In genomic region chr1:108692724-108693655, GRCh38 we compare ENCODE assay signal across 8 cellular contexts. TPM values are rescaled to one million over a fixed set of nuclear protein-coding genes. Genes with fewer than 3 reads are reported as not detected.
A peak's percentile ranks its signal among the peaks of the same experiment; 100 is the strongest.
DNase-seq lines count a peak whose midpoint lies in the region; ATAC-seq, FAIRE-seq and TF ChIP-seq lines count a peak whose summit lies in the region.

No MANE protein-coding gene starts in this region.

- peak overlapping the region; percentile 88 for H3K27ac ChIP-seq in GM12878 (ENCODE audit: control insufficient read depth, insufficient read depth)
- H3K27ac ChIP-seq in iPS-18a (ENCODE audit: low read length): peak overlapping the region; percentile 96

- peak; percentile 68 for DNase-seq in GM13976 (ENCODE audit: low spot score)
- peak; percentile 34 for DNase-seq in NCI-H1092 (lab: John Stamatoyannopoulos, UW)
- peak; percentile 80 for DNase-seq in T-helper 22 cell (ENCODE audit: low read depth)
- peak; percentile 31 for DNase-seq in GM12878 (ENCODE audit: low read depth, low spot score)
- peak; percentile 38 to 49 for DNase-seq in stimulated activated CD4-positive, alpha-beta T cell treated with anti-CD3 and anti-CD28 coated beads, Interleukin-12 subunit alpha, Interleukin-12 subunit beta, amount 100 ng/mL, for 24 hours (ENCODE audit: low read depth in 2 of 2)
- no peak for DNase-seq in retina

- TF ChIP-seq POLR2A in GM12878 (IDR thresholded peaks at IDR 0.05; ENCODE audit: low read depth, low read length): no peak

- no TSS peak for BruUV-seq in GM12878 (replicated peaks; lab: Mats Ljungman, UMichigan)

- H3K27me3 ChIP-seq in GM12878 (replicated peaks in 1 of 2; ENCODE audit: control insufficient read depth in 2 of 2, insufficient read depth in 2 of 2, low read length in 1 of 2) (no peaks in the 10 kb centered on the region), iPS-18a (ENCODE audit: control insufficient read depth, insufficient read depth, low read length) (no peaks in the 10 kb centered on the region)

- peak; percentile 73 for FAIRE-seq in GM12878 (lab: Jason Lieb, UNC)

- H3K9ac ChIP-seq in GM12878 (ENCODE audit: control insufficient read depth, insufficient read depth, low read length): peak overlapping the region; percentile 88
- peak overlapping the region; percentile 95 for H3K9ac ChIP-seq in iPS-18a (ENCODE audit: low read length)

- H3K4me1 ChIP-seq in GM12878 (ENCODE audit: control insufficient read depth, insufficient read depth, low read length) (no peaks in the 10 kb centered on the region), iPS-18a (ENCODE audit: control insufficient read depth, low read depth, low read length) (no peaks in the 10 kb centered on the region)

- H3K9me3 ChIP-seq in GM12878 (replicated peaks; ENCODE audit: control insufficient read depth, insufficient read depth, low read length): no peaks in the 10 kb centered on the region
- H3K9me3 ChIP-seq in iPS-18a (ENCODE audit: control insufficient read depth, low read depth, low read length): no peaks in the 10 kb centered on the region

- peak overlapping the region; percentile 94 for H2AFZ ChIP-seq in GM12878 (ENCODE audit: control insufficient read depth, low read depth, low read length)

- in situ Hi-C loops in GM13976 (cut with MboI; ENCODE audit: low sequenced_read_pairs, unreplicated experiment) (no loop called here), GM12878 (cut with MboI) (no loop called here)

- TF ChIP-seq CTCF in GM13976 (IDR thresholded peaks at IDR 0.05; ENCODE audit: borderline replicate concordance, control extremely low read depth, extremely low read depth, insufficient read depth, missing control alignments): peak; percentile 33
- peak; percentile 13 to 41 (median 24); a peak in 3 of 6 replicates for TF ChIP-seq CTCF in GM12878 (IDR thresholded peaks at IDR 0.05 in 2 of 3, conservative IDR thresholded peaks at IDR 0.05 in 1 of 3; ENCODE audit: control insufficient read depth in 2 of 3, extremely low read depth in 1 of 3, insufficient read depth in 1 of 3, low read depth in 3 of 3, low read length in 3 of 3)

- ATAC-seq in HG02610 (IDR thresholded peaks at IDR 0.05; ENCODE audit: unreplicated experiment) (peak; percentile 66), GM12878 (peak; percentile 76)

- CTCF ChIA-PET in GM12878 (lab: Yijun Ruan, JAX): interaction anchor here (1.0 to 3.0 kb wide), 13 partner anchors 9 to 420 kb away, joined by 3 to 14 read pairs (median 5); partner anchors contain the start of gene HENMT1

- TF ChIP-seq EP300 in GM12878 (IDR thresholded peaks at IDR 0.05; ENCODE audit: borderline replicate concordance in 1 of 2, control insufficient read depth in 1 of 2, low read depth in 2 of 2, low read length in 2 of 2): 0 out of 4 replicates have a peak, but pooled peaks of 1 of the 2 experiments have one; percentile 2

- peaks cover 61% of the 10 kb centered on the region for H3K79me2 ChIP-seq in GM12878 (ENCODE audit: control insufficient read depth, insufficient read depth, low read length)

- SMC1A ChIA-PET in GM12878 (lab: Charles Lee; ENCODE audit: uncharacterized antibody, unreplicated experiment): interaction anchor here (0.7 to 2.7 kb wide), 10 partner anchors 9 to 520 kb away, joined by 3 to 13 read pairs (median 4); partner anchors contain the start of genes EEIG2 and HENMT1

- H3K36me3 ChIP-seq in GM12878 (ENCODE audit: control insufficient read depth in 2 of 2, insufficient read depth in 2 of 2, low read length in 1 of 2): peaks cover 4 to 8% of the 10 kb centered on the region in 2 experiments; a peak in 3 of 4 replicates
- H3K36me3 ChIP-seq in iPS-18a (ENCODE audit: control insufficient read depth, low read depth, low read length): peaks cover 35% of the 10 kb centered on the region

- H3K4me3 ChIP-seq in GM12878: peak overlapping the region; percentile 96
- H3K4me3 ChIP-seq in iPS-18a (ENCODE audit: low read length): peak overlapping the region; percentile 99

- WGBS in GM12878 (ENCODE audit: insufficient coverage, insufficient replicate concordance, low lambda C conversion rate, missing lambda C conversion rate): 1% methylated on average over 34 of the region's 36 CpGs

- no peaks in the 10 kb centered on the region for H4K20me1 ChIP-seq in GM12878 (ENCODE audit: control insufficient read depth, insufficient read depth)

- intact Hi-C loops in GM12878 (cut with micrococcal nuclease; ENCODE audit: unreplicated experiment): loop anchor here (2.0 to 5.0 kb wide), 4 partner anchors 54 to 204 kb away; partner anchors contain the start of gene STXBP3

- POLR2A ChIA-PET in GM12878 (lab: Charles Lee): interaction anchor here (0.6 to 2.2 kb wide), 14 partner anchors 9 to 407 kb away, joined by 3 to 9 read pairs (median 4); partner anchors contain the start of genes EEIG2, GPSM2 and HENMT1

- peak overlapping the region; percentile 71 for H3K4me2 ChIP-seq in GM12878 (ENCODE audit: control insufficient read depth, insufficient read depth)

- RAD21 ChIA-PET in GM12878 (lab: Charles Lee; ENCODE audit: unreplicated experiment): interaction anchor here (0.6 to 2.2 kb wide), 15 partner anchors 10 to 206 kb away, joined by 3 to 12 read pairs (median 4); partner anchors contain the start of genes EEIG2 and HENMT1

- TF ChIP-seq RAD21 in GM12878 (IDR thresholded peaks at IDR 0.05; ENCODE audit: insufficient read depth, low read depth, low read length): peak; percentile 58

RNA-seq across cellular contexts. Expression of gene PRPF38B, which starts 0.9 kb away (rescaled TPM):
- 114 and 117 TPM in 2 replicates for total RNA-seq in GM12878 (2013; cell fraction: nucleolus; rRNA removed)
- 35.6 and 37.8 TPM in 2 replicates for total RNA-seq in GM12878 (2014; rRNA removed)
- 47.5 and 49.2 TPM in 2 replicates for total RNA-seq in GM12878 (2014; rRNA removed; fragmentation: Illumina TruSeq; extraction: Trizol)
- total RNA-seq in GM12878 (2021): 37.2 and 40.7 TPM in 2 replicates
- polyA plus RNA-seq in GM12878 (2011; ENCODE audit: low read depth): 19.0 TPM
- 72.1 and 107 TPM in 2 replicates for polyA plus RNA-seq in GM12878 (2011; rRNA removed)
- 19.6 and 30.4 TPM in 2 replicates for polyA plus RNA-seq in GM12878 (2011; cell fraction: cytosol; rRNA removed)
- 77.6 and 96.4 TPM in 2 replicates for polyA plus RNA-seq in GM12878 (2011; cell fraction: nucleus; rRNA removed)
- 39.1 and 43.1 TPM in 2 replicates for polyA plus RNA-seq in GM12878 (2012)
- polyA plus RNA-seq in GM12878 (2014; fragmentation: Illumina TruSeq; extraction: Trizol): 79.2 and 107 TPM in 2 replicates
- polyA plus RNA-seq in GM12878 (2014; fragmentation: Nextera tagmentation; extraction: Ambion mirVana): 10 to 100 TPM; 32.9 to 37.9 TPM
- 65.8 and 69.0 TPM in 2 replicates for polyA plus RNA-seq in GM12878 (2014; rRNA removed)
- polyA plus RNA-seq in GM12878 (2016; fragmentation: Nextera tagmentation; extraction: Ambion mirVana): 10 to 100 TPM; 48.1 to 53.8 TPM
- 33.1 and 36.8 TPM in 2 replicates for polyA minus RNA-seq in GM12878 (2011; rRNA and poly(A)+ RNA removed)
- polyA minus RNA-seq in GM12878 (2011; cell fraction: cytosol; rRNA and poly(A)+ RNA removed): 13.5 and 14.0 TPM in 2 replicates
- 73.0 and 120 TPM in 2 replicates for polyA minus RNA-seq in GM12878 (2011; cell fraction: nucleus; rRNA and poly(A)+ RNA removed)

RNA-seq across cellular contexts. Expression of gene FNDC7, which starts 19.7 kb away (rescaled TPM):
- total RNA-seq in GM12878 (2013; cell fraction: nucleolus; rRNA removed): not detected in 2 replicates
- total RNA-seq in GM12878 (2014; rRNA removed): not detected in 2 replicates
- total RNA-seq in GM12878 (2014; rRNA removed; fragmentation: Illumina TruSeq; extraction: Trizol): not detected in 2 replicates
- total RNA-seq in GM12878 (2021): not detected in 2 replicates
- polyA plus RNA-seq in GM12878 (2011; ENCODE audit: low read depth): not detected
- polyA plus RNA-seq in GM12878 (2011; rRNA removed): not detected in 2 replicates
- not detected in 2 replicates for polyA plus RNA-seq in GM12878 (2011; cell fraction: cytosol; rRNA removed)
- 0.07 and 0.16 TPM in 2 replicates for polyA plus RNA-seq in GM12878 (2011; cell fraction: nucleus; rRNA removed)
- polyA plus RNA-seq in GM12878 (2012): not detected in 2 replicates
- 0.08 TPM in 1 of 2 replicates, not detected in the other for polyA plus RNA-seq in GM12878 (2014; fragmentation: Illumina TruSeq; extraction: Trizol)
- polyA plus RNA-seq in GM12878 (2014; fragmentation: Nextera tagmentation; extraction: Ambion mirVana): not detected
- polyA plus RNA-seq in GM12878 (2014; rRNA removed): not detected in 2 replicates
- not detected for polyA plus RNA-seq in GM12878 (2016; fragmentation: Nextera tagmentation; extraction: Ambion mirVana)
- not detected in 2 replicates for polyA minus RNA-seq in GM12878 (2011; rRNA and poly(A)+ RNA removed)
- not detected in 2 replicates for polyA minus RNA-seq in GM12878 (2011; cell fraction: cytosol; rRNA and poly(A)+ RNA removed)
- not detected in 2 replicates for polyA minus RNA-seq in GM12878 (2011; cell fraction: nucleus; rRNA and poly(A)+ RNA removed)

RNA-seq across cellular contexts. Expression of gene HENMT1, which starts 32.1 kb away (rescaled TPM):
- total RNA-seq in GM12878 (2013; cell fraction: nucleolus; rRNA removed): 1.9 and 4.2 TPM in 2 replicates
- 8.1 and 9.0 TPM in 2 replicates for total RNA-seq in GM12878 (2014; rRNA removed)
- 10.1 and 10.5 TPM in 2 replicates for total RNA-seq in GM12878 (2014; rRNA removed; fragmentation: Illumina TruSeq; extraction: Trizol)
- total RNA-seq in GM12878 (2021): 6.0 and 8.3 TPM in 2 replicates
- polyA plus RNA-seq in GM12878 (2011; ENCODE audit: low read depth): 2.5 TPM
- polyA plus RNA-seq in GM12878 (2011; rRNA removed): 4.4 and 7.3 TPM in 2 replicates
- polyA plus RNA-seq in GM12878 (2011; cell fraction: cytosol; rRNA removed): 2.0 and 2.5 TPM in 2 replicates
- 1.4 and 1.9 TPM in 2 replicates for polyA plus RNA-seq in GM12878 (2011; cell fraction: nucleus; rRNA removed)
- 2.8 and 3.4 TPM in 2 replicates for polyA plus RNA-seq in GM12878 (2012)
- 10.7 and 13.6 TPM in 2 replicates for polyA plus RNA-seq in GM12878 (2014; fragmentation: Illumina TruSeq; extraction: Trizol)
- polyA plus RNA-seq in GM12878 (2014; fragmentation: Nextera tagmentation; extraction: Ambion mirVana): 10 to 100 TPM; 13.6 to 15.2 TPM
- polyA plus RNA-seq in GM12878 (2014; rRNA removed): 7.1 and 8.7 TPM in 2 replicates
- 10 to 100 TPM; 13.0 to 15.6 TPM for polyA plus RNA-seq in GM12878 (2016; fragmentation: Nextera tagmentation; extraction: Ambion mirVana)
- 0.98 and 1.8 TPM in 2 replicates for polyA minus RNA-seq in GM12878 (2011; rRNA and poly(A)+ RNA removed)
- polyA minus RNA-seq in GM12878 (2011; cell fraction: cytosol; rRNA and poly(A)+ RNA removed): 0.67 and 0.94 TPM in 2 replicates
- 0.12 and 0.38 TPM in 2 replicates for polyA minus RNA-seq in GM12878 (2011; cell fraction: nucleus; rRNA and poly(A)+ RNA removed)

RNA-seq across cellular contexts. Expression of gene STXBP3, which starts 53.5 kb away (rescaled TPM):
- 103 and 142 TPM in 2 replicates for total RNA-seq in GM12878 (2013; cell fraction: nucleolus; rRNA removed)
- total RNA-seq in GM12878 (2014; rRNA removed): 19.6 and 25.6 TPM in 2 replicates
- 29.3 and 35.1 TPM in 2 replicates for total RNA-seq in GM12878 (2014; rRNA removed; fragmentation: Illumina TruSeq; extraction: Trizol)
- 20.3 and 26.6 TPM in 2 replicates for total RNA-seq in GM12878 (2021)
- 6.8 TPM for polyA plus RNA-seq in GM12878 (2011; ENCODE audit: low read depth)
- 28.8 and 49.6 TPM in 2 replicates for polyA plus RNA-seq in GM12878 (2011; rRNA removed)
- 6.2 and 6.7 TPM in 2 replicates for polyA plus RNA-seq in GM12878 (2011; cell fraction: cytosol; rRNA removed)
- 15.2 and 18.9 TPM in 2 replicates for polyA plus RNA-seq in GM12878 (2011; cell fraction: nucleus; rRNA removed)
- 14.6 and 16.6 TPM in 2 replicates for polyA plus RNA-seq in GM12878 (2012)
- polyA plus RNA-seq in GM12878 (2014; fragmentation: Illumina TruSeq; extraction: Trizol): 26.4 and 31.5 TPM in 2 replicates
- polyA plus RNA-seq in GM12878 (2014; fragmentation: Nextera tagmentation; extraction: Ambion mirVana): 10 to 100 TPM; 21.7 to 23.6 TPM
- polyA plus RNA-seq in GM12878 (2014; rRNA removed): 21.1 and 28.2 TPM in 2 replicates
- 10 to 100 TPM; 31.7 to 33.2 TPM for polyA plus RNA-seq in GM12878 (2016; fragmentation: Nextera tagmentation; extraction: Ambion mirVana)
- polyA minus RNA-seq in GM12878 (2011; rRNA and poly(A)+ RNA removed): 12.3 and 12.5 TPM in 2 replicates
- polyA minus RNA-seq in GM12878 (2011; cell fraction: cytosol; rRNA and poly(A)+ RNA removed): 6.9 and 9.0 TPM in 2 replicates
- 13.3 and 29.6 TPM in 2 replicates for polyA minus RNA-seq in GM12878 (2011; cell fraction: nucleus; rRNA and poly(A)+ RNA removed)
